Comparison of ENCODE assay signal across 8 cellular contexts in genomic region chr11:95923441-95923729, GRCh38. TPM values are rescaled to one million over a fixed set of nuclear protein-coding genes. Genes with fewer than 3 reads are reported as not detected.
A peak's percentile ranks its signal among the peaks of the same experiment; 100 is the strongest.
DNase-seq lines count a peak whose midpoint lies in the region; ATAC-seq, FAIRE-seq and TF ChIP-seq lines count a peak whose summit lies in the region.

No MANE protein-coding gene starts in this region.

- H3K27ac ChIP-seq in stomach smooth muscle (ENCODE audit: low read length), result peak overlapping the region; percentile 87

- no peaks in the 10 kb centered on the region for H3K9me3 ChIP-seq in iPS-15b (ENCODE audit: control insufficient read depth, insufficient read depth, low read length)
- H3K9me3 ChIP-seq in stomach smooth muscle (ENCODE audit: control insufficient read depth in 2 of 2, low read length in 2 of 2), result no peaks in the 10 kb centered on the region

- H3K4me1 ChIP-seq in iPS-15b (ENCODE audit: control insufficient read depth, insufficient read depth, low read length) (peaks cover 9% of the 10 kb centered on the region), stomach smooth muscle (ENCODE audit: control insufficient read depth, insufficient read depth, low read length) (no peaks in the 10 kb centered on the region)

- no peak for ATAC-seq in activated CD4-positive, alpha-beta T cell treated with anti-CD3 and anti-CD28 coated beads for 36 hours
- ATAC-seq in activated CD8-positive, alpha-beta T cell treated with anti-CD3 and anti-CD28 coated beads, Interleukin-2, amount 10 ng/mL, durations not matched to agents 7 days and 5 days, result peak; percentile 25
- no peak for ATAC-seq in HG02885 (IDR thresholded peaks at IDR 0.05; ENCODE audit: poor library complexity, unreplicated experiment)

- DNase-seq in activated CD4-positive, alpha-beta T cell treated with anti-CD3 and anti-CD28 coated beads for 36 hours, result no peak
- DNase-seq in activated CD4-positive, alpha-beta T cell treated with anti-CD3 and anti-CD28 coated beads for 48 hours, result no peak
- DNase-seq in activated CD8-positive, alpha-beta T cell treated with anti-CD3 and anti-CD28 coated beads, Interleukin-2, amount 10 ng/mL, durations not matched to agents 7 days and 5 days, result no peak
- DNase-seq in NCI-H2029 (lab: John Stamatoyannopoulos, UW) (no peak), H54 (ENCODE audit: insufficient read length, low spot score) (no peak)

- H3K4me1 Mint-ChIP-seq in activated CD4-positive, alpha-beta T cell treated with anti-CD3 and anti-CD28 coated beads for 36 hours, result peaks cover 25% of the 10 kb centered on the region
- H3K4me1 Mint-ChIP-seq in activated CD8-positive, alpha-beta T cell treated with anti-CD3 and anti-CD28 coated beads, Interleukin-2, amount 10 ng/mL, durations not matched to agents 7 days and 5 days (ENCODE audit: low read depth), result peaks cover 25% of the 10 kb centered on the region

- no peaks in the 10 kb centered on the region for H3K27me3 ChIP-seq in iPS-15b (ENCODE audit: control insufficient read depth, insufficient read depth, low read length)
- H3K27me3 ChIP-seq in stomach smooth muscle (ENCODE audit: control insufficient read depth in 1 of 2, insufficient read depth in 2 of 2, low read length in 2 of 2), result no peaks in the 10 kb centered on the region

- H3K4me3 ChIP-seq in iPS-15b (ENCODE audit: low read depth, low read length), result peak overlapping the region; percentile 97
- H3K4me3 ChIP-seq in stomach smooth muscle (ENCODE audit: low read length in 2 of 2), result peak overlapping the region; percentile 89 to 90

- H3K4me3 Mint-ChIP-seq in activated CD4-positive, alpha-beta T cell treated with anti-CD3 and anti-CD28 coated beads for 36 hours, result peak overlapping the region; percentile 99
- peak overlapping the region; percentile 94 for H3K4me3 Mint-ChIP-seq in activated CD8-positive, alpha-beta T cell treated with anti-CD3 and anti-CD28 coated beads, Interleukin-2, amount 10 ng/mL, durations not matched to agents 7 days and 5 days

- POLR2A ChIA-PET in activated CD4-positive, alpha-beta T cell treated with anti-CD3 and anti-CD28 coated beads for 36 hours (lab: Charles Lee), result no interaction called here
- POLR2A ChIA-PET in activated CD8-positive, alpha-beta T cell treated with anti-CD3 and anti-CD28 coated beads, Interleukin-2, amount 10 ng/mL, durations not matched to agents 7 days and 5 days (lab: Charles Lee), result no interaction called here

- no peaks in the 10 kb centered on the region for H3K36me3 Mint-ChIP-seq in activated CD4-positive, alpha-beta T cell treated with anti-CD3 and anti-CD28 coated beads for 36 hours (ENCODE audit: low read depth)
- peaks cover 4% of the 10 kb centered on the region for H3K36me3 Mint-ChIP-seq in activated CD8-positive, alpha-beta T cell treated with anti-CD3 and anti-CD28 coated beads, Interleukin-2, amount 10 ng/mL, durations not matched to agents 7 days and 5 days (ENCODE audit: low read depth)

- CTCF ChIA-PET in activated CD4-positive, alpha-beta T cell treated with anti-CD3 and anti-CD28 coated beads for 36 hours (lab: Charles Lee), result interaction anchor here (0.6 to 1.5 kb wide), 2 partner anchors 11 to 108 kb away, joined by 3 read pairs; no protein-coding TSS in a partner anchor
- CTCF ChIA-PET in activated CD8-positive, alpha-beta T cell treated with anti-CD3 and anti-CD28 coated beads, Interleukin-2, amount 10 ng/mL, durations not matched to agents 7 days and 5 days (lab: Charles Lee), result interaction anchor here (2.2 kb wide), 1 partner anchor 470 kb away, joined by 6 read pairs; no protein-coding TSS in a partner anchor

- no peaks in the 10 kb centered on the region for H3K27me3 Mint-ChIP-seq in activated CD4-positive, alpha-beta T cell treated with anti-CD3 and anti-CD28 coated beads for 36 hours
- H3K27me3 Mint-ChIP-seq in activated CD8-positive, alpha-beta T cell treated with anti-CD3 and anti-CD28 coated beads, Interleukin-2, amount 10 ng/mL, durations not matched to agents 7 days and 5 days (ENCODE audit: low read depth), result peaks cover 8% of the 10 kb centered on the region

- TF ChIP-seq POLR2A in H54 (IDR thresholded peaks at IDR 0.05; ENCODE audit: low read depth, low read length), result no peak

- FAIRE-seq in H54 (lab: Jason Lieb, UNC), result no peak

- H3K36me3 ChIP-seq in iPS-15b (ENCODE audit: control insufficient read depth, insufficient read depth, low read length) (no peaks in the 10 kb centered on the region), stomach smooth muscle (ENCODE audit: control insufficient read depth in 2 of 2, insufficient read depth in 2 of 2, low read length in 2 of 2) (no peaks in the 10 kb centered on the region)

- no peaks in the 10 kb centered on the region for H3K9me3 Mint-ChIP-seq in activated CD4-positive, alpha-beta T cell treated with anti-CD3 and anti-CD28 coated beads for 36 hours (ENCODE audit: low read depth)
- no peaks in the 10 kb centered on the region for H3K9me3 Mint-ChIP-seq in activated CD8-positive, alpha-beta T cell treated with anti-CD3 and anti-CD28 coated beads, Interleukin-2, amount 10 ng/mL, durations not matched to agents 7 days and 5 days (ENCODE audit: insufficient read depth)

- intact Hi-C loops in activated CD4-positive, alpha-beta T cell treated with anti-CD3 and anti-CD28 coated beads for 36 hours (cut with DNase I, micrococcal nuclease), result loop anchor here (2.0 to 10.0 kb wide), 8 partner anchors 86 to 469 kb away; partner anchors contain the start of genes JRKL (in 2 of the 2), CEP57 (in 1 of the 2) and MAML2 (in 1 of the 2)

- peak overlapping the region; percentile 99 for H3K27ac Mint-ChIP-seq in activated CD4-positive, alpha-beta T cell treated with anti-CD3 and anti-CD28 coated beads for 36 hours
- peak overlapping the region; percentile 91 for H3K27ac Mint-ChIP-seq in activated CD8-positive, alpha-beta T cell treated with anti-CD3 and anti-CD28 coated beads, Interleukin-2, amount 10 ng/mL, durations not matched to agents 7 days and 5 days

- H3K9ac ChIP-seq in iPS-15b (ENCODE audit: low read depth, low read length) (peak overlapping the region; percentile 92), stomach smooth muscle (ENCODE audit: low read length in 2 of 2) (peak overlapping the region; percentile 90 to 99)

RNA-seq across cellular contexts. Expression of gene MTMR2, which starts 0.5 kb away (rescaled TPM):
- 10 to 100 TPM; 32.8 to 36.5 TPM for total RNA-seq in activated CD4-positive, alpha-beta T cell treated with anti-CD3 and anti-CD28 coated beads for 36 hours
- total RNA-seq in activated CD8-positive, alpha-beta T cell treated with anti-CD3 and anti-CD28 coated beads, Interleukin-2, amount 10 ng/mL, durations not matched to agents 7 days and 5 days, result 10 to 100 TPM; 27.9 to 29.5 TPM
